In the genomic region with DNA sequence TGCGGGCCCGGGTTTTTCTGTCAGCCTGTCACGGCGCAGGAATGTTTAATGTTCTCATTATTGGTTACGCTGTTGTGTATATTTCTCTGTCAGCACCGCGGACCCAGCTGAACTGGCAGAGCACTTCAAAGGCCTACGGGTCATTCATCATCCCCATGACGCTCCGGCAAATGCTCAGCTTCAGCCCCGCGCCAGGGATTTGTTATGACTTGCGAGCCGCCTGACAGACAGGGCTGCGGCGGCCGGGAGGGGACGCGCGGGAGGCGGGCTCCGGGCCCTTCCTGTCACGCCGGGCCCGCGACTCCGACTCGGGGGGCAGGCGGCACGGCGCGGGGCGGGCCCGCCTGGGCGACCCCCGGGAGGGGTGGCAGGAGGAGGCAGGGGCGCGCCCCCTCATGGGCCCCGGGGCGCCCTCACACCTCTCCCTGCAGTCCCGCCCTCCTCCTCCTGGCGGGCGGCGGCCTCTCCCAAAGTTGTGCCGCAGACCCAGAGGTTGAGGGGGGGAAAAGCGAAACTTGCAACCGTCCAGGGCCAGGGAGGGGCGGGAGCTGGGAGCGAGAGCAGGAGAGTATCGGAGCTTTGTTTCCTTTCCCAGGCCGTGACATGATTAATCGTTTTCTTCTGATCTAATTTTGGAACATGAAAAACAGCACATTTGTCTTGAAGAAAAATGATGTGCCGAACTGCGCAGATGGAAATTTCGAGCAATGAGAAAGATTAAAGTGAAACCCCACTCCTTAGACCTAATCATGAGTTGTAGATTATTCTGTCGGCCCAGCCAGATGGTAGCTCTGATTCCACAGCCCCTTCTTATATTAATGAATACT, we compare ENCODE assay signal across 8 cellular contexts. TPM values are rescaled to one million over a fixed set of nuclear protein-coding genes. Genes with fewer than 3 reads are reported as not detected.
DNase-seq lines count a peak whose midpoint lies in the region; ATAC-seq and TF ChIP-seq lines count a peak whose summit lies in the region.

No MANE protein-coding gene starts in this region.

- in situ Hi-C loops in GM13976 (cut with MboI; ENCODE audit: low sequenced_read_pairs, unreplicated experiment), result no loop called here

- peak overlapping the region; percentile 92 for H3K4me3 ChIP-seq in coronary artery

- TF ChIP-seq CTCF in GM13976 (IDR thresholded peaks at IDR 0.05; ENCODE audit: borderline replicate concordance, control extremely low read depth, extremely low read depth, insufficient read depth, missing control alignments) (peak; percentile 5), coronary artery (IDR thresholded peaks at IDR 0.05) (no peak)

- H3K27ac ChIP-seq in coronary artery, result peak overlapping the region; percentile 90 to 93

- peak; percentile 76 for DNase-seq in GM13976 (ENCODE audit: low spot score)
- peak; percentile 31 for DNase-seq in NCI-H2227 treated with DMSO at 0.1 percent for 48 hours (lab: John Stamatoyannopoulos, UW)
- peak; percentile 52 for DNase-seq in activated CD4-positive, alpha-beta T cell treated with anti-CD3 and anti-CD28 coated beads, Interleukin-2, amount 50 U/mL, for 1 hour
- peak; percentile 88 for DNase-seq in coronary artery (ENCODE audit: low spot score)
- peak; percentile 66 for DNase-seq in left lobe of liver (ENCODE audit: low spot score)
- peak; percentile 72 to 73 for DNase-seq in stimulated activated CD4-positive, alpha-beta T cell treated with anti-CD3 and anti-CD28 coated beads, Interleukin-2, amount 100 ng/mL, for 24 hours
- DNase-seq in OCI-M2 (lab: John Stamatoyannopoulos, UW; ENCODE audit: unreplicated experiment), result no peak

- ATAC-seq in HG02981 (IDR thresholded peaks at IDR 0.05; ENCODE audit: unreplicated experiment), result peak; percentile 78
- peak; percentile 90 for ATAC-seq in left lobe of liver

RNA-seq across cellular contexts. Expression of a gene that starts 59.3 kb away (rescaled TPM):
- 26.9 TPM for total RNA-seq in left lobe of liver
